Comparison of ENCODE assay signal across 9 cellular contexts in the genomic region with DNA sequence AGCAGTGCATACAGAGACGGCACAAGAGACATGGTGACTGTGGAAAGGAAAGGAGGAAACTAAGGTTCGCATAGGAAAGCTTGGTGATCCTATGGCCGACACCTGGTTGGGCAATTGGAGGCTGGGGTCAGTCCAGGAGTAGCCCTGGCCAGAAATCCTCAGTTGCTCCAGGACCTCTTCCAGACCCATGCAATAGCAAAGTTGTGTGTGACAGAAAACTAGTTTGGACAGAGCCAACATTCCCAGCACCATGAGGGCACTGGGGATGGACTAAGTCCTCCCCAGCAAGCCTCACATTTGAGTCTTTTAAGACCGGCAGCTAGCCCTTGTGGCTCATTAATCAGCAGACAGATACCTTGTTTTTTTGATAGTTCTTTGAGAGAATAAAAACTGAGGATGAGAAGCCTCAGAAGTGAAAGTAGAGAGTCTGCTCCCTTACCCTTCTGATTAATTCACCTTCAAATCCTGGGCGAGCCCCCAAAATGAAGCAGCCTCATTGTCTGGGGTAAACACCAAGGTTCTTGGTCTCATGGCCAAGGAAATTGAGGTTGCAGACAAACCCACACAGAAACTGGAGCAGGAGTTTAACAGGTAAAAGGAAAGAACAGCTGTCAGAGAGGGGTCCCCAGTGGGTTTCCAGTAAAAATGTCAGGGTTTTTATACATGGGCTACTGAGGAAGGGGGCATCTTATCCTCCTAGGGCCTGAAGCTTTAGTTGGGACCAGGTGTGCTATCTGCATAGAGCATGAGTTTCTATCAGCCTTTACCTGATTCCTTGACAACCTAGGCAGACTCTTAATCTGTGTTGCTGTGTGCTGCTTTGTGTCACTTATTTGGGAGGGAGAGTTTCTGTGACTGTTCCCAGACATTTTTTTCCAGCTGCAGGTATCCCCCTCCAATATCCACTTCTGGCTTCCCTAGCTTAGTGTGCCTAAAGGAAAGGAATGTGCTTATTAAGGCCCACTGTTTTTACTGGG. TPM values are rescaled to one million over a fixed set of nuclear protein-coding genes. Genes with fewer than 3 reads are reported as not detected.
A peak's percentile ranks its signal among the peaks of the same experiment; 100 is the strongest.
DNase-seq lines count a peak whose midpoint lies in the region.
"Had no signal": no experiment of that assay in that cellular context is flagged by ENCODE, and none has a peak within 500 bp of the region (broad histone marks: within the 10 kb centered on the region; RNA-seq: fewer than 3 reads in every experiment).

No MANE protein-coding gene starts in this region.

- WGBS in urinary bladder: 76% methylated on average over 5 of the region's 5 CpGs

- no peaks in the 10 kb centered on the region for H3K36me3 ChIP-seq in urinary bladder (ENCODE audit: insufficient read depth)

- no peaks in the 10 kb centered on the region for H3K4me1 ChIP-seq in urinary bladder (ENCODE audit: insufficient read depth)

- H3K4me3 Mint-ChIP-seq in activated CD4-positive, alpha-beta memory T cell treated with anti-CD3 and anti-CD28 coated beads for 36 hours: peak overlapping the region; percentile 17

- DNase-seq in activated effector memory CD4-positive, alpha-beta T cell treated with anti-CD3 and anti-CD28 coated beads, Interleukin-2, amount 50 U/mL, for 16 hours: peak; percentile 76
- no peak for DNase-seq in activated effector memory CD4-positive, alpha-beta T cell treated with Interleukin-2 at 50 U/mL for 16 hours
- DNase-seq in activated CD4-positive, alpha-beta memory T cell treated with anti-CD3 and anti-CD28 coated beads for 36 hours: peak; percentile 69
- DNase-seq in foreskin melanocyte (peak; percentile 8), GM19238 (ENCODE audit: insufficient read length, low spot score) (no peak), Kasumi-1 (lab: John Stamatoyannopoulos, UW) (no peak), SW480 (ENCODE audit: low spot score) (no peak)
- DNase-seq: C1 segment of cervical spinal cord had no signal

- H3K27ac ChIP-seq in urinary bladder (ENCODE audit: low read depth): peak overlapping the region; percentile 2

- H3K27ac Mint-ChIP-seq in activated CD4-positive, alpha-beta memory T cell treated with anti-CD3 and anti-CD28 coated beads for 36 hours: peak overlapping the region; percentile 79

- intact Hi-C loops in activated CD4-positive, alpha-beta memory T cell treated with anti-CD3 and anti-CD28 coated beads for 36 hours (cut with micrococcal nuclease): loop anchor here (1.0 to 5.0 kb wide), 6 partner anchors 35 to 321 kb away; no protein-coding TSS in a partner anchor

- peaks cover 16% of the 10 kb centered on the region for H3K4me1 Mint-ChIP-seq in activated CD4-positive, alpha-beta memory T cell treated with anti-CD3 and anti-CD28 coated beads for 36 hours (ENCODE audit: low read depth)

- peaks cover 69% of the 10 kb centered on the region for H3K9me3 Mint-ChIP-seq in activated CD4-positive, alpha-beta memory T cell treated with anti-CD3 and anti-CD28 coated beads for 36 hours

- no peaks in the 10 kb centered on the region for H3K27me3 Mint-ChIP-seq in activated CD4-positive, alpha-beta memory T cell treated with anti-CD3 and anti-CD28 coated beads for 36 hours

- H3K36me3 Mint-ChIP-seq in activated CD4-positive, alpha-beta memory T cell treated with anti-CD3 and anti-CD28 coated beads for 36 hours: peaks cover 78% of the 10 kb centered on the region

- POLR2A ChIA-PET in activated CD4-positive, alpha-beta memory T cell treated with anti-CD3 and anti-CD28 coated beads for 36 hours (lab: Charles Lee): interaction anchor here (1.3 kb wide), 1 partner anchor 9 kb away, joined by 3 read pairs; no protein-coding TSS in a partner anchor

- CTCF ChIA-PET in activated CD4-positive, alpha-beta memory T cell treated with anti-CD3 and anti-CD28 coated beads for 36 hours (lab: Charles Lee): interaction anchor here (0.7 to 3.0 kb wide), 10 partner anchors 10 to 321 kb away, joined by 3 to 23 read pairs (median 5); no protein-coding TSS in a partner anchor

- H3K4me3 ChIP-seq in urinary bladder (ENCODE audit: low read depth, low read length): no peak overlapping the region

RNA-seq across cellular contexts. Expression of a gene that starts 39.1 kb away (rescaled TPM):
- total RNA-seq in activated CD4-positive, alpha-beta memory T cell treated with anti-CD3 and anti-CD28 coated beads for 36 hours: 100 to 1,000 TPM; 175 to 176 TPM
- 37.3 TPM for total RNA-seq in urinary bladder
- polyA plus RNA-seq in urinary bladder: 6.0 TPM

Comparison
In these comparisons a context has a peak if more than half of its experiments do, and no peak if none do; other contexts are left out.
1. DNase-seq: peak in activated effector memory CD4-positive, alpha-beta T cell treated with anti-CD3 and anti-CD28 coated beads, Interleukin-2, amount 50 U/mL, for 16 hours (single experiment), activated CD4-positive, alpha-beta memory T cell treated with anti-CD3 and anti-CD28 coated beads for 36 hours (single experiment) and foreskin melanocyte (single experiment); none in activated effector memory CD4-positive, alpha-beta T cell treated with Interleukin-2 at 50 U/mL for 16 hours (single experiment), GM19238 (single experiment), Kasumi-1 (0 of 2) and SW480 (single experiment).